Comparison of ENCODE assay signal across 17 cellular contexts in the genomic region with DNA sequence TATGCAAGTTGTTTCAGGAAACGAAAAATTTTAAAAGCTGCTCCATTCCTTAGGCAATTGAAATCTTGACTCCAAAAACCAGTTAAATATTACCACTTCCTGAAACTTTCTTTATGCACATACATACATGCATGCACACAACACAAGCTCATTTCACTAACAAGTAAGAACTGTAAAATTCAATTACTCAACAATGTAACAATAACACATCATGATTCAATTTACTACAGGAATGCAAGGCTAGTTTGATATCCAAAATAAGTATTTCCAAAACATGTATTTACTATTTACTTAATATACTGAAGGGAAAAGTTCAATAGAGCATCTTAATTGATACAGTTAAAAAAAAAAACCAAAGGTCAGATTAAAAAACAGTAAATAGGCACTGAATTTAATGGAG.
"Had no signal": no experiment of that assay in that cellular context is flagged by ENCODE, and none has a peak within 500 bp of the region (broad histone marks: within the 10 kb centered on the region; RNA-seq: fewer than 3 reads in every experiment).

No MANE protein-coding gene starts in this region.

- H3K27me3 Mint-ChIP-seq: activated naive CD4-positive, alpha-beta T cell treated with anti-CD3 and anti-CD28 coated beads, Interleukin-2, amount 10 ng/mL, durations not matched to agents 7 days and 5 days; activated T-helper 17 cell treated with anti-CD3 and anti-CD28 coated beads, Interleukin-2, amount 50 U/mL, for 72 hours; effector memory CD8-positive, alpha-beta T cell; T-cell had no signal

- H3K27ac ChIP-seq: hepatocyte, left lung, spleen, thyroid gland, VCaP had no signal

- H3K4me3 ChIP-seq: left lung, spleen, thyroid gland had no signal

- H3K4me3 Mint-ChIP-seq: activated naive CD4-positive, alpha-beta T cell treated with anti-CD3 and anti-CD28 coated beads, Interleukin-2, amount 10 ng/mL, durations not matched to agents 7 days and 5 days; activated T-helper 17 cell treated with anti-CD3 and anti-CD28 coated beads, Interleukin-2, amount 50 U/mL, for 72 hours; effector memory CD8-positive, alpha-beta T cell; neural crest cell; T-cell had no signal

- H3K27me3 ChIP-seq: hepatocyte, left lung, spleen, thyroid gland had no signal

- DNase-seq: activated CD4-positive, alpha-beta T cell treated with anti-CD3 and anti-CD28 coated beads for 4 hours; activated naive CD4-positive, alpha-beta T cell treated with anti-CD3 and anti-CD28 coated beads, Interleukin-2, amount 10 ng/mL, durations not matched to agents 7 days and 5 days; dermis blood vessel endothelial cell; effector memory CD8-positive, alpha-beta T cell; left lung; mammary epithelial cell; spleen; T-cell; thyroid gland had no signal

- FAIRE-seq: astrocyte, bronchial epithelial cell, keratinocyte had no signal

- H3K27ac Mint-ChIP-seq: activated naive CD4-positive, alpha-beta T cell treated with anti-CD3 and anti-CD28 coated beads, Interleukin-2, amount 10 ng/mL, durations not matched to agents 7 days and 5 days; activated T-helper 17 cell treated with anti-CD3 and anti-CD28 coated beads, Interleukin-2, amount 50 U/mL, for 72 hours; effector memory CD8-positive, alpha-beta T cell; T-cell had no signal

- H3K9me3 ChIP-seq: thyroid gland had no signal

- H3K36me3 ChIP-seq: thyroid gland had no signal

- ATAC-seq: activated T-helper 17 cell treated with anti-CD3 and anti-CD28 coated beads, Interleukin-2, amount 50 U/mL, for 72 hours; effector memory CD8-positive, alpha-beta T cell; left lung; sciatic nerve; T-cell had no signal
